Comparison of ENCODE assay signal across 9 cellular contexts in the genomic region with DNA sequence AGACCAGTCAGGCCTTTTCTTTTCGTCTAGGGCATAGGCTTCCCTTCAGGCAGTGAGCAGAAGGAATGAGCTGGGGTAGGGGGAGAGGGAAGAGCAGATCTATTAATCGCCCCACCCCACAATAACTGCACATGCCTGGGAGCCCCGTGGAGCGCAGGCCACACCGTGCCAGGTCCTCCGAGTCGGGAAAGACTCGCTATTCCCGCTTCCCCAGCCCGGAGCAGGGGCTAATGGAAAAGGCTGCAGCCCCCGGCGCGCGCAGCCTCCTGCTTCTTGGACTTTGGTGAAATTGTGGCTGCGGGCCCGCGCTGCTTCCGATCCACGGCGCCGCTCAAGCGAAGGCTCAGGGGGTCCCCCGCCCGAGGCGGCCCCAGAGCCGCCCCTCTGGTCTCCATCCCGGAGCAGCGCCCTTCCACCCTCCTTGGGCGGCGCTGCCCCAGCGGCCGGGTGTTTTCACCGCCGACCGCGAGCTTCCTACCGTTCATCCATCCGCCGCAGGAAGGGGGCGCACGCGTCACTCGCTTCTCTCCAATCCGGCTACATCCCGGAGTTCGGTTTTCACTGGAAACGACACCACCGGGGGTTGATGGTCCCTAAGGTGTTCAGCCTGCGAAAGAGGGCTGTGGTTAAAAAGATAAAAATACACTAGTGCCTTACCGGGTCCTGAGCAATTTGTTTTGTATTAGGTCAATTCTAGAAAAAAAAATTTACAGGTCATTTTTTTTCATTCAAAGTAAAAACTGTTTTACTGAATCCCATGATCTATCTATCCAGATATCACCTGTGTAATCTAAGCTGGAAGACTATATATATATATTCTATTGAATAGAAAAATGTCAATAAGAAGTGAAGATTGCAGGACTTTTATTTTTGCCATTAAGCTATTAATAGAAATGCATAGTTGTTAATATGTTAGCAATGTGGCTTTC. TPM values are rescaled to one million over a fixed set of nuclear protein-coding genes. Genes with fewer than 3 reads are reported as not detected.
DNase-seq lines count a peak whose midpoint lies in the region; ATAC-seq, FAIRE-seq and TF ChIP-seq lines count a peak whose summit lies in the region.
"Had no signal": no experiment of that assay in that cellular context is flagged by ENCODE, and none has a peak within 500 bp of the region (broad histone marks: within the 10 kb centered on the region; RNA-seq: fewer than 3 reads in every experiment).

No MANE protein-coding gene starts in this region.

- H3K4me3 Mint-ChIP-seq in neural crest cell, result peak overlapping the region; percentile 67
- H3K4me3 Mint-ChIP-seq: dendritic cell treated with granulocyte-macrophage colony-stimulating factor and Interleukin-4, amounts not matched to agents 40 ng/mL and 50 ng/mL, for 4 days had no signal

- no peaks in the 10 kb centered on the region for H3K9me3 Mint-ChIP-seq in neural crest cell
- H3K9me3 Mint-ChIP-seq: dendritic cell treated with granulocyte-macrophage colony-stimulating factor and Interleukin-4, amounts not matched to agents 40 ng/mL and 50 ng/mL, for 4 days had no signal

- H3K27me3 Mint-ChIP-seq in neural crest cell (ENCODE audit: low read depth), result peaks cover 52% of the 10 kb centered on the region

- H3K4me1 Mint-ChIP-seq in neural crest cell, result peaks cover 3% of the 10 kb centered on the region

- ATAC-seq in GM19397 (IDR thresholded peaks at IDR 0.05; ENCODE audit: unreplicated experiment), result no peak

- H3K4me3 ChIP-seq in GM12865 (ENCODE audit: low read depth, low read length), result no peak overlapping the region; the same call in 1 of the 2 replicates

- no peaks in the 10 kb centered on the region for H3K36me3 Mint-ChIP-seq in neural crest cell (ENCODE audit: low read depth)

- TF ChIP-seq CTCF in GM12865 (IDR thresholded peaks at IDR 0.05; ENCODE audit: insufficient read depth, low read depth, low read length, missing control alignments), result peak; percentile 69
- peak; percentile 84 for TF ChIP-seq CTCF in neural crest cell (conservative IDR thresholded peaks at IDR 0.05)

- no peak overlapping the region for H3K27ac Mint-ChIP-seq in neural crest cell (ENCODE audit: unreplicated experiment)
- H3K27ac Mint-ChIP-seq: dendritic cell treated with granulocyte-macrophage colony-stimulating factor and Interleukin-4, amounts not matched to agents 40 ng/mL and 50 ng/mL, for 4 days had no signal

- DNase-seq in GM12865 (ENCODE audit: low read depth) (peak; percentile 56), HPDE6-E6E7 (ENCODE audit: extremely low spot score) (peak; percentile 66), NOMO-1 treated with dmso at 0.1 percent for 144 hours (lab: John Stamatoyannopoulos, UW; ENCODE audit: unreplicated experiment) (peak; percentile 43), frontal cortex (ENCODE audit: low spot score in 2 of 2) (peak; percentile 74 to 77), neural crest cell (ENCODE audit: low read depth, low spot score) (peak; percentile 87), urothelium cell line (ENCODE audit: low spot score) (peak; percentile 91)
- DNase-seq in activated effector memory CD4-positive, alpha-beta T cell treated with Interleukin-2 at 50 U/mL for 16 hours, result peak; percentile 9

- FAIRE-seq in frontal cortex (lab: Jason Lieb, UNC), result no peak
- FAIRE-seq in urothelium cell line (lab: Jason Lieb, UNC), result peak; percentile 94

RNA-seq across cellular contexts. Expression of a gene that starts 4.4 kb away (rescaled TPM):
- total RNA-seq in frontal cortex, result 9.0 TPM
- total RNA-seq in neural crest cell, result 3.1 and 3.5 TPM in 2 replicates

Comparison
In these comparisons a context has a peak if more than half of its experiments do, and no peak if none do; other contexts are left out.
1. DNase-seq: peak in every context shown above with its lines; median percentile 91 in urothelium cell line; 87 in neural crest cell; 76 in frontal cortex; 66 in HPDE6-E6E7; 56 in GM12865; 43 in NOMO-1 treated with dmso at 0.1 percent for 144 hours; 9 in activated effector memory CD4-positive, alpha-beta T cell treated with Interleukin-2 at 50 U/mL for 16 hours.